Comparison of ENCODE assay signal across 3 cellular contexts in genomic region chr13:102214956-102215355, GRCh38.
"Had no signal": no experiment of that assay in that cellular context is flagged by ENCODE, and none has a peak within 500 bp of the region (broad histone marks: within the 10 kb centered on the region; RNA-seq: fewer than 3 reads in every experiment).

No MANE protein-coding gene starts in this region.

- DNase-seq: GDM1, GF-D8 had no signal

- ATAC-seq: GM12878 had no signal
